8 cellular contexts compared by ENCODE assay signal in the genomic region with DNA sequence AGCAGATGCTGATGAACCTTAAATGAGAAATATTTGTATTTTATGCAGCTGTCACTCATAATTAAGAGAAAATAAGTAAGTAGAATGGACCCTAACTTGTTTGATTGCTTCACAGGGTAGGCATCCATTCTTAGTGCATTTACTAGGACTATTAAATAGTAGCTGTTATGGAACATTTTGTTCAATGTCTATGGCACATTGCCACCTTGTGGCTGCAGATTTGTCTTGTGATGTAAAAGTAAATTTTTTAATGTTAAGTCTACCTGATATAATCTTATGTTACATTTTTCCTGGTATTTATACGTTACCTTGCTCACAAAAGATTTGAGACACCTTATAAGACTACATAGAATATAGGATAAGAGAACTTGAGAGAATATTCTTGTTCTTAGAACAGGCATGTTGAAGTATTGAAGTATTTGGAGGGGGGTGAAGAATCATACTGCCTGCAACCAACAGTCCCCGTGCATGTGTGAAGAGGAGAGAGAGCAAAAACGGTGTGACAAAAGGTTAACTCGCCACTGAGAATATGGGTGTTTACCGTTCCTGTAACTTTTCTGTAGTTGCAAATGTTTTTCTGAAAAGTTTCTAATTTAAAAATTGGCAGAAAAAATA.
DNase-seq lines count a peak whose midpoint lies in the region; ATAC-seq, FAIRE-seq and TF ChIP-seq lines count a peak whose summit lies in the region.

No MANE protein-coding gene starts in this region.

- peak; percentile 65 for DNase-seq in BE2C
- DNase-seq in H4 (ENCODE audit: low spot score): peak; percentile 54
- peak; percentile 86 for DNase-seq in NCI-H69 (lab: John Stamatoyannopoulos, UW)
- DNase-seq in K562 (ENCODE audit: extremely low read depth in 1 of 4, low spot score in 3 of 4): peak in 2 of 4 experiments; percentile 9 to 39
- no peak for DNase-seq in keratinocyte (ENCODE audit: low read depth, low spot score)
- DNase-seq in stimulated activated CD8-positive, alpha-beta memory T cell treated with anti-CD3 and anti-CD28 coated beads, Interleukin-4, amount 100 ng/mL, for 48 hours: peak; percentile 38
- DNase-seq in SKM-1 (lab: John Stamatoyannopoulos, UW; ENCODE audit: unreplicated experiment): no peak

- POLR2A ChIA-PET in K562 (lab: Yijun Ruan, JAX): interaction anchor here (1.4 kb wide), 1 partner anchor 15 kb away, joined by 4 read pairs; no protein-coding TSS in a partner anchor

- H3K9me3 ChIP-seq in BE2C: no peaks in the 10 kb centered on the region
- no peaks in the 10 kb centered on the region for H3K9me3 ChIP-seq in K562 (replicated peaks; ENCODE audit: control insufficient read depth, insufficient read depth, low read depth, low read length)
- no peaks in the 10 kb centered on the region for H3K9me3 ChIP-seq in keratinocyte (ENCODE audit: control insufficient read depth, low read depth, low read length)

- H4K20me1 ChIP-seq in K562 (replicated peaks; ENCODE audit: control insufficient read depth, insufficient read depth, low read length): no peaks in the 10 kb centered on the region
- no peaks in the 10 kb centered on the region for H4K20me1 ChIP-seq in keratinocyte (ENCODE audit: control insufficient read depth, extremely low read depth, insufficient read depth, low read length)

- no peak overlapping the region for H2AFZ ChIP-seq in K562 (ENCODE audit: low read depth, low read length)
- no peak overlapping the region for H2AFZ ChIP-seq in keratinocyte (ENCODE audit: control insufficient read depth, low read length)

- H3K4me1 ChIP-seq in BE2C (no peaks in the 10 kb centered on the region; the same call in none of the 2 replicates), K562 (replicated peaks in 1 of 2; ENCODE audit: control insufficient read depth in 2 of 2, insufficient read depth in 2 of 2, low read length in 2 of 2) (no peaks in the 10 kb centered on the region), keratinocyte (ENCODE audit: control insufficient read depth, extremely low read depth, insufficient read depth, low read length) (no peaks in the 10 kb centered on the region)

- H3K27me3 ChIP-seq in BE2C (no peaks in the 10 kb centered on the region), K562 (ENCODE audit: control insufficient read depth in 2 of 2, insufficient read depth in 2 of 2, low read length in 2 of 2) (no peaks in the 10 kb centered on the region), keratinocyte (ENCODE audit: control insufficient read depth, extremely low read depth, insufficient read depth, low read length) (no peaks in the 10 kb centered on the region)

- dilution Hi-C loops in keratinocyte (cut with MboI; ENCODE audit: extremely low pct_ligation_motif_present, low sequenced_read_pairs): no loop called here

- H3K27ac ChIP-seq in K562 (ENCODE audit: extremely low read depth, low read depth, low read length): no peak overlapping the region
- H3K27ac ChIP-seq in keratinocyte (ENCODE audit: control insufficient read depth, insufficient read depth, low read length): no peak overlapping the region

- WGBS in K562 (ENCODE audit: insufficient coverage, low coverage, missing lambda C conversion rate): 1% methylated on average over 5 of the region's 5 CpGs

- ATAC-seq in K562 (no peak; the same call in 2 of the 3 replicates), GM21381 (IDR thresholded peaks at IDR 0.05; ENCODE audit: unreplicated experiment) (no peak)

- no peak for TF ChIP-seq POLR2A in K562 (conservative IDR thresholded peaks at IDR 0.05)

- BruUV-seq in K562 (replicated peaks; lab: Mats Ljungman, UMichigan): no TSS peak

- CTCF ChIA-PET in K562 (lab: Yijun Ruan, JAX; ENCODE audit: low intra/inter-chr PET ratio): interaction anchor here (1.2 kb wide), 1 partner anchor 451 kb away, joined by 4 read pairs; no protein-coding TSS in a partner anchor

- H3K9ac ChIP-seq in K562 (ENCODE audit: insufficient read depth in 1 of 2, low read depth in 2 of 2, low read length in 2 of 2) (no peak overlapping the region), keratinocyte (ENCODE audit: control insufficient read depth, extremely low read depth, insufficient read depth, low read length) (no peak overlapping the region)

- TF ChIP-seq RAD21 in K562 (CRISPR knock-in tag; conservative IDR thresholded peaks at IDR 0.05 in 1 of 2, IDR thresholded peaks at IDR 0.05 in 1 of 2): peak; percentile 53 to 71

- H3K36me3 ChIP-seq in BE2C (no peaks in the 10 kb centered on the region), K562 (ENCODE audit: control insufficient read depth, insufficient read depth, low read length) (no peaks in the 10 kb centered on the region), keratinocyte (ENCODE audit: control insufficient read depth in 2 of 2, extremely low read depth in 1 of 2, insufficient read depth in 2 of 2, low read length in 2 of 2) (no peaks in the 10 kb centered on the region)

- FAIRE-seq in K562 (lab: Jason Lieb, UNC) (peak; percentile 57), keratinocyte (lab: Jason Lieb, UNC) (no peak)

- H3K9me1 ChIP-seq in K562 (ENCODE audit: control insufficient read depth, insufficient read depth, low read length): no peaks in the 10 kb centered on the region
- no peaks in the 10 kb centered on the region for H3K9me1 ChIP-seq in keratinocyte (ENCODE audit: control insufficient read depth, extremely low read depth, insufficient read depth, low read length)

- H3K4me3 ChIP-seq in BE2C (ENCODE audit: low read depth, low read length) (no peak overlapping the region), K562 (no peak overlapping the region), keratinocyte (ENCODE audit: control insufficient read depth in 2 of 3, extremely low read depth in 1 of 3, insufficient read depth in 2 of 3, low read depth in 1 of 3, low read length in 3 of 3) (no peak overlapping the region)

- no peak for TF ChIP-seq EP300 in K562 (IDR thresholded peaks at IDR 0.05; ENCODE audit: low read length)

- TF ChIP-seq CTCF in BE2C (IDR thresholded peaks at IDR 0.05; ENCODE audit: low read depth, low read length) (peak; percentile 67), K562 (IDR thresholded peaks at IDR 0.05 in 2 of 3, conservative IDR thresholded peaks at IDR 0.05 in 1 of 3; ENCODE audit: insufficient read depth in 2 of 3, low read depth in 1 of 3, low read length in 3 of 3) (peak in 2 of 3 experiments; percentile 40 to 63; a peak in 2 of 6 replicates), keratinocyte (optimal IDR thresholded peaks at IDR 0.05 in 1 of 3, IDR thresholded peaks at IDR 0.05 in 1 of 3, conservative IDR thresholded peaks at IDR 0.05 in 1 of 3; ENCODE audit: extremely low read depth in 1 of 3, insufficient read depth in 2 of 3, low read length in 3 of 3) (peak in 2 of 3 experiments; percentile 33)

- H3K4me2 ChIP-seq in K562 (ENCODE audit: insufficient read depth, low read length) (no peak overlapping the region), keratinocyte (ENCODE audit: control insufficient read depth, extremely low read depth, insufficient read depth, low read depth, low read length) (no peak overlapping the region)

- in situ Hi-C loops in K562 (cut with MboI): no loop called here

- no peaks in the 10 kb centered on the region for H3K79me2 ChIP-seq in K562 (ENCODE audit: control insufficient read depth, insufficient read depth, low read length)
- H3K79me2 ChIP-seq in keratinocyte (ENCODE audit: control insufficient read depth, insufficient read depth, low read length): no peaks in the 10 kb centered on the region

- intact Hi-C loops in K562 (cut with micrococcal nuclease): loop anchor here (2.0 kb wide), 1 partner anchor 451 kb away; no protein-coding TSS in a partner anchor

TF ChIP-seq in K562, 482 proteins besides CTCF, POLR2A, EP300 and RAD21:
- TF ChIP-seq SMC3 (conservative IDR thresholded peaks at IDR 0.05; ENCODE audit: insufficient read depth, low read depth, low read length): 0 out of 2 replicates have a peak, but pooled peaks have one; percentile 13
- no peak for TF ChIP-seq SMARCA4 (IDR thresholded peaks at IDR 0.05)
- TF ChIP-seq, protein P1, sequence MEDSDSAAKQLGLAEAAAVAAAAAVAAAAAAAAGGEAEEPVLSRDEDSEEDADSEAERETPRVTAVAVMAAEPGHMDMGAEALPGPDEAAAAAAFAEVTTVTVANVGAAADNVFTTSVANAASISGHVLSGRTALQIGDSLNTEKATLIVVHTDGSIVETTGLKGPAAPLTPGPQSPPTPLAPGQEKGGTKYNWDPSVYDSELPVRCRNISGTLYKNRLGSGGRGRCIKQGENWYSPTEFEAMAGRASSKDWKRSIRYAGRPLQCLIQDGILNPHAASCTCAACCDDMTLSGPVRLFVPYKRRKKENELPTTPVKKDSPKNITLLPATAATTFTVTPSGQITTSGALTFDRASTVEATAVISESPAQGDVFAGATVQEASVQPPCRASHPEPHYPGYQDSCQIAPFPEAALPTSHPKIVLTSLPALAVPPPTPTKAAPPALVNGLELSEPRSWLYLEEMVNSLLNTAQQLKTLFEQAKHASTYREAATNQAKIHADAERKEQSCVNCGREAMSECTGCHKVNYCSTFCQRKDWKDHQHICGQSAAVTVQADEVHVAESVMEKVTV (CRISPR knock-in tag; IDR thresholded peaks at IDR 0.05): 0 out of 2 replicates have a peak, but pooled peaks have one; percentile 19

Comparison
In these comparisons a context has a peak if more than half of its experiments do, and no peak if none do; other contexts are left out.
1. DNase-seq: peak in BE2C (single experiment), H4 (single experiment), NCI-H69 (single experiment) and stimulated activated CD8-positive, alpha-beta memory T cell treated with anti-CD3 and anti-CD28 coated beads, Interleukin-4, amount 100 ng/mL, for 48 hours (single experiment); none in keratinocyte (single experiment) and SKM-1 (single experiment).
2. Peak in every context shown above with its lines, with median percentiles within 50 percentile points of each other: CTCF ChIP-seq.